Comparison of ENCODE assay signal across 21 cellular contexts in genomic region chr2:156031121-156031520, GRCh38.
DNase-seq lines count a peak whose midpoint lies in the region; ATAC-seq and TF ChIP-seq lines count a peak whose summit lies in the region.
"Had no signal": no experiment of that assay in that cellular context is flagged by ENCODE, and none has a peak within 500 bp of the region (broad histone marks: within the 10 kb centered on the region; RNA-seq: fewer than 3 reads in every experiment).

No MANE protein-coding gene starts in this region.

- TF ChIP-seq CTCF in mammary epithelial cell (conservative IDR thresholded peaks at IDR 0.05 in 1 of 2, IDR thresholded peaks at IDR 0.05 in 1 of 2; ENCODE audit: extremely low read depth in 1 of 2, insufficient read depth in 1 of 2, low read depth in 1 of 2, low read length in 2 of 2): no peak
- TF ChIP-seq CTCF in MCF 10A (IDR thresholded peaks at IDR 0.05; ENCODE audit: unreplicated experiment): no peak
- TF ChIP-seq CTCF in epithelial cell of esophagus (IDR thresholded peaks at IDR 0.05; ENCODE audit: insufficient read depth, low read depth, low read length, missing control alignments): no peak
- TF ChIP-seq CTCF in gastroesophageal sphincter (IDR thresholded peaks at IDR 0.05): no peak
- no peak for TF ChIP-seq CTCF in glutamatergic neuron (IDR thresholded peaks at IDR 0.05; ENCODE audit: partially characterized antibody, unreplicated experiment)

- H3K27me3 ChIP-seq in mammary epithelial cell (ENCODE audit: insufficient read depth, low read length) (no peaks in the 10 kb centered on the region), adipocyte (replicated peaks; ENCODE audit: control insufficient read depth, insufficient read depth, low read length) (no peaks in the 10 kb centered on the region), gastroesophageal sphincter (no peaks in the 10 kb centered on the region)
- H3K27me3 ChIP-seq: BE2C; BLaER1 treated with 17β-estradiol and CSF1 and Interleukin-3, amounts not matched to agents 10 nM and 100 nM had no signal

- no peaks in the 10 kb centered on the region for H3K27me3 Mint-ChIP-seq in MCF 10A (ENCODE audit: insufficient read depth, unreplicated experiment)
- no peaks in the 10 kb centered on the region for H3K27me3 Mint-ChIP-seq in T-cell
- H3K27me3 Mint-ChIP-seq in glutamatergic neuron (ENCODE audit: unreplicated experiment): no peaks in the 10 kb centered on the region

- H3K4me3 Mint-ChIP-seq in MCF 10A (ENCODE audit: unreplicated experiment) (no peak overlapping the region), T-cell (no peak overlapping the region), glutamatergic neuron (ENCODE audit: unreplicated experiment) (no peak overlapping the region)
- H3K4me3 Mint-ChIP-seq: CD14-positive monocyte; CD4-positive, alpha-beta T cell; CD8-positive, alpha-beta memory T cell had no signal

- no peak overlapping the region for H3K4me3 ChIP-seq in mammary epithelial cell (replicated peaks in 1 of 3; ENCODE audit: insufficient read depth in 1 of 3, low read depth in 2 of 3, low read length in 3 of 3)
- H3K4me3 ChIP-seq in adipocyte (ENCODE audit: low read length): no peak overlapping the region
- no peak overlapping the region for H3K4me3 ChIP-seq in epithelial cell of esophagus (ENCODE audit: low read length)
- no peak overlapping the region for H3K4me3 ChIP-seq in gastroesophageal sphincter
- H3K4me3 ChIP-seq: BLaER1 treated with 17β-estradiol and CSF1 and Interleukin-3, amounts not matched to agents 10 nM and 100 nM; GM12878; GM23248 had no signal

- dilution Hi-C loops in mammary epithelial cell (cut with HindIII; ENCODE audit: low sequenced_read_pairs): no loop called here

- H3K27ac Mint-ChIP-seq in MCF 10A (ENCODE audit: low read depth, unreplicated experiment) (no peak overlapping the region), T-cell (no peak overlapping the region), glutamatergic neuron (ENCODE audit: unreplicated experiment) (no peak overlapping the region)
- H3K27ac Mint-ChIP-seq: CD14-positive monocyte; CD4-positive, alpha-beta T cell; CD8-positive, alpha-beta memory T cell had no signal

- TF ChIP-seq EP300 in gastroesophageal sphincter (IDR thresholded peaks at IDR 0.05): no peak

- no peaks in the 10 kb centered on the region for H3K79me2 ChIP-seq in mammary epithelial cell (ENCODE audit: insufficient read depth, low read length)

- no peak overlapping the region for H2AFZ ChIP-seq in mammary epithelial cell (ENCODE audit: low read depth, low read length)
- H2AFZ ChIP-seq: GM23248 had no signal

- H3K27ac ChIP-seq in mammary epithelial cell (ENCODE audit: insufficient read depth, low read depth, low read length): no peak overlapping the region
- no peak overlapping the region for H3K27ac ChIP-seq in gastroesophageal sphincter
- H3K27ac ChIP-seq: 22Rv1; BLaER1 treated with 17β-estradiol and CSF1 and Interleukin-3, amounts not matched to agents 10 nM and 100 nM; GM23248 had no signal

- intact Hi-C loops in mammary epithelial cell (cut with micrococcal nuclease): no loop called here
- intact Hi-C loops in MCF 10A (cut with micrococcal nuclease): no loop called here

- H3K36me3 ChIP-seq in mammary epithelial cell (ENCODE audit: insufficient read depth, low read length) (no peaks in the 10 kb centered on the region), adipocyte (ENCODE audit: control insufficient read depth, insufficient read depth, low read length, severe bottlenecking) (no peaks in the 10 kb centered on the region), gastroesophageal sphincter (no peaks in the 10 kb centered on the region)
- H3K36me3 ChIP-seq: BE2C; BLaER1 treated with 17β-estradiol and CSF1 and Interleukin-3, amounts not matched to agents 10 nM and 100 nM had no signal

- DNase-seq in mammary epithelial cell (peak; percentile 17), MCF 10A (ENCODE audit: unreplicated experiment) (no peak), adipocyte (ENCODE audit: low read depth) (peak; percentile 19), epithelial cell of esophagus (ENCODE audit: low read depth) (peak; percentile 54), T-cell (no peak), glutamatergic neuron (no peak)
- DNase-seq: BE2C; CD4-positive, alpha-beta T cell; CD8-positive, alpha-beta memory T cell; DMS 273 treated with DMSO at 0.1 percent for 48 hours; DMS79; EL; GDM1; GM23248; H7; HCEC 1CT had no signal

- BruUV-seq in mammary epithelial cell (replicated peaks; lab: Mats Ljungman, UMichigan): no TSS peak
- BruUV-seq in MCF 10A (replicated peaks; lab: Mats Ljungman, UMichigan): no TSS peak

- H3K4me1 ChIP-seq in mammary epithelial cell (ENCODE audit: insufficient read depth, low read length) (no peaks in the 10 kb centered on the region), adipocyte (ENCODE audit: control insufficient read depth, insufficient read depth, low read length) (no peaks in the 10 kb centered on the region), gastroesophageal sphincter (no peaks in the 10 kb centered on the region)
- H3K4me1 ChIP-seq: BE2C had no signal

- H3K9ac ChIP-seq in mammary epithelial cell (ENCODE audit: insufficient read depth, low read length): no peak overlapping the region
- H3K9ac ChIP-seq in adipocyte (ENCODE audit: low read length): no peak overlapping the region
- H3K9ac ChIP-seq: BLaER1 treated with 17β-estradiol and CSF1 and Interleukin-3, amounts not matched to agents 10 nM and 100 nM; GM23248 had no signal

- H3K36me3 Mint-ChIP-seq in MCF 10A (ENCODE audit: insufficient read depth, unreplicated experiment) (no peaks in the 10 kb centered on the region), T-cell (no peaks in the 10 kb centered on the region), glutamatergic neuron (ENCODE audit: unreplicated experiment) (no peaks in the 10 kb centered on the region)
- H3K36me3 Mint-ChIP-seq: CD14-positive monocyte; CD8-positive, alpha-beta memory T cell had no signal

- ATAC-seq in T-cell (replicated peaks in 1 of 4) (no peak), gastroesophageal sphincter (no peak)
- ATAC-seq: GM12878 had no signal

- no peaks in the 10 kb centered on the region for H3K4me1 Mint-ChIP-seq in MCF 10A (ENCODE audit: insufficient read depth, unreplicated experiment)
- H3K4me1 Mint-ChIP-seq in T-cell: no peaks in the 10 kb centered on the region
- no peaks in the 10 kb centered on the region for H3K4me1 Mint-ChIP-seq in glutamatergic neuron (ENCODE audit: low read depth, unreplicated experiment)
- H3K4me1 Mint-ChIP-seq: CD8-positive, alpha-beta memory T cell had no signal

- H3K9me3 Mint-ChIP-seq in MCF 10A (ENCODE audit: unreplicated experiment): no peaks in the 10 kb centered on the region
- no peaks in the 10 kb centered on the region for H3K9me3 Mint-ChIP-seq in T-cell
- H3K9me3 Mint-ChIP-seq in glutamatergic neuron (ENCODE audit: unreplicated experiment): no peaks in the 10 kb centered on the region
- H3K9me3 Mint-ChIP-seq: CD4-positive, alpha-beta T cell had no signal

- POLR2A ChIA-PET in MCF 10A (lab: Yijun Ruan, JAX): no interaction called here
- POLR2A ChIA-PET in T-cell (lab: Charles Lee): no interaction called here

- no peak overlapping the region for H3K4me2 ChIP-seq in mammary epithelial cell (ENCODE audit: insufficient read depth, low read depth, low read length)

- H3K9me3 ChIP-seq in mammary epithelial cell (replicated peaks; ENCODE audit: insufficient read depth, low read length): no peaks in the 10 kb centered on the region
- no peaks in the 10 kb centered on the region for H3K9me3 ChIP-seq in adipocyte (ENCODE audit: control insufficient read depth, low read length)
- no peaks in the 10 kb centered on the region for H3K9me3 ChIP-seq in gastroesophageal sphincter
- H3K9me3 ChIP-seq: BE2C; BLaER1 treated with 17β-estradiol and CSF1 and Interleukin-3, amounts not matched to agents 10 nM and 100 nM had no signal

- CTCF ChIA-PET in mammary epithelial cell (lab: Charles Lee; ENCODE audit: low non-redundant PET) (no interaction called here), MCF 10A (lab: Yijun Ruan, JAX) (no interaction called here), T-cell (lab: Charles Lee) (no interaction called here)

- in situ Hi-C loops in mammary epithelial cell (cut with MboI; ENCODE audit: low sequenced_read_pairs in 2 of 2): no loop called here

- H4K20me1 ChIP-seq in mammary epithelial cell (ENCODE audit: insufficient read depth, low read length): no peaks in the 10 kb centered on the region
- H4K20me1 ChIP-seq: BLaER1 treated with 17β-estradiol and CSF1 and Interleukin-3, amounts not matched to agents 10 nM and 100 nM had no signal

- WGBS in mammary epithelial cell (ENCODE audit: low coverage, missing lambda C conversion rate): 69% methylated on average over 3 of the region's 3 CpGs
- WGBS in gastroesophageal sphincter (ENCODE audit: low coverage in 1 of 2), 2 donors: 67 to 95% methylated on average over 3 of the region's 3 CpGs

- no peak for TF ChIP-seq POLR2A in gastroesophageal sphincter (IDR thresholded peaks at IDR 0.05)

Comparison
In these comparisons a context has a peak if more than half of its experiments do, and no peak if none do; other contexts are left out.
1. DNase-seq: peak in mammary epithelial cell (single experiment), adipocyte (single experiment) and epithelial cell of esophagus (single experiment); none in MCF 10A (single experiment), T-cell (0 of 34) and glutamatergic neuron (single experiment).